ENCODE assay signal across 21 cellular contexts in genomic region chr11:33697997-33698396, GRCh38. TPM values are rescaled to one million over a fixed set of nuclear protein-coding genes. Genes with fewer than 3 reads are reported as not detected.
"Had no signal": no experiment of that assay in that cellular context is flagged by ENCODE, and none has a peak within 500 bp of the region (broad histone marks: within the 10 kb centered on the region; RNA-seq: fewer than 3 reads in every experiment).

No MANE protein-coding gene starts in this region.

- H3K36me3 ChIP-seq: adrenal gland, colonic mucosa, right atrium auricular region, WERI-Rb-1 had no signal

- ATAC-seq: activated T-cell treated with anti-CD3 and anti-CD28 coated beads, Interleukin-2, amount 50 U/mL, for 4 hours; foreskin keratinocyte; T-cell had no signal

- H3K27ac Mint-ChIP-seq: activated naive CD4-positive, alpha-beta T cell treated with anti-CD3 and anti-CD28 coated beads, Interleukin-2, amount 50 U/mL, for 24 hours; immature natural killer cell; stimulated activated naive CD8-positive, alpha-beta T cell treated with anti-CD3 and anti-CD28 coated beads, Interleukin-15, Interleukin-2, amounts not matched to agents 100 ng/mL and 50 ng/mL, for 24 hours; T-cell; type B pancreatic cell had no signal

- H3K4me2 ChIP-seq: SK-N-SH had no signal

- H3K9me3 ChIP-seq: adrenal gland, colonic mucosa, right atrium auricular region, SK-N-SH had no signal

- H3K27ac ChIP-seq: adrenal gland, colonic mucosa, foreskin keratinocyte, right atrium auricular region, WERI-Rb-1 had no signal

- H3K9me3 Mint-ChIP-seq: activated naive CD4-positive, alpha-beta T cell treated with anti-CD3 and anti-CD28 coated beads, Interleukin-2, amount 50 U/mL, for 24 hours; activated T-cell treated with anti-CD3 and anti-CD28 coated beads, Interleukin-2, amount 50 U/mL, for 4 hours; stimulated activated naive CD8-positive, alpha-beta T cell treated with anti-CD3 and anti-CD28 coated beads, Interleukin-15, Interleukin-2, amounts not matched to agents 100 ng/mL and 50 ng/mL, for 24 hours; T-cell; type B pancreatic cell had no signal

- H3K4me3 ChIP-seq: adrenal gland, colonic mucosa, right atrium auricular region had no signal

- FAIRE-seq: small intestine had no signal

- DNase-seq: activated CD4-positive, alpha-beta T cell treated with anti-CD3 and anti-CD28 coated beads, Interleukin-2, amount 50 U/mL, for 48 hours; activated effector memory CD4-positive, alpha-beta T cell treated with Interleukin-2 at 50 U/mL for 16 hours; activated T-cell treated with anti-CD3 and anti-CD28 coated beads, Interleukin-2, amount 50 U/mL, for 4 hours; adrenal gland; central memory CD4-positive, alpha-beta T cell; colonic mucosa; foreskin keratinocyte; immature natural killer cell; posterior cingulate gyrus; SK-N-SH; small intestine; stimulated activated CD4-positive, alpha-beta T cell treated with anti-CD3 and anti-CD28 coated beads, Interleukin-4, amount 100 ng/mL, for 24 hours; T-cell; T1000; WERI-Rb-1 had no signal

- H3K27me3 ChIP-seq: adrenal gland, colonic mucosa, foreskin keratinocyte, right atrium auricular region had no signal

- H3K36me3 Mint-ChIP-seq: activated naive CD4-positive, alpha-beta T cell treated with anti-CD3 and anti-CD28 coated beads, Interleukin-2, amount 50 U/mL, for 24 hours; immature natural killer cell; T-cell; type B pancreatic cell had no signal

- H3K4me3 Mint-ChIP-seq: activated naive CD4-positive, alpha-beta T cell treated with anti-CD3 and anti-CD28 coated beads, Interleukin-2, amount 50 U/mL, for 24 hours; activated T-cell treated with anti-CD3 and anti-CD28 coated beads, Interleukin-2, amount 50 U/mL, for 4 hours; immature natural killer cell; stimulated activated naive CD8-positive, alpha-beta T cell treated with anti-CD3 and anti-CD28 coated beads, Interleukin-15, Interleukin-2, amounts not matched to agents 100 ng/mL and 50 ng/mL, for 24 hours; T-cell had no signal

RNA-seq across cellular contexts. Expression of gene C11orf91, which starts 2.6 kb away (rescaled TPM):
- total RNA-seq: activated T-cell treated with anti-CD3 and anti-CD28 coated beads, Interleukin-2, amount 50 U/mL, for 4 hours; adrenal gland; colonic mucosa; right atrium auricular region; temporal lobe had no signal
- polyA plus RNA-seq: immature natural killer cell, neural cell, small intestine had no signal
